ENCODE assay signal across 9 cellular contexts in the genomic region with DNA sequence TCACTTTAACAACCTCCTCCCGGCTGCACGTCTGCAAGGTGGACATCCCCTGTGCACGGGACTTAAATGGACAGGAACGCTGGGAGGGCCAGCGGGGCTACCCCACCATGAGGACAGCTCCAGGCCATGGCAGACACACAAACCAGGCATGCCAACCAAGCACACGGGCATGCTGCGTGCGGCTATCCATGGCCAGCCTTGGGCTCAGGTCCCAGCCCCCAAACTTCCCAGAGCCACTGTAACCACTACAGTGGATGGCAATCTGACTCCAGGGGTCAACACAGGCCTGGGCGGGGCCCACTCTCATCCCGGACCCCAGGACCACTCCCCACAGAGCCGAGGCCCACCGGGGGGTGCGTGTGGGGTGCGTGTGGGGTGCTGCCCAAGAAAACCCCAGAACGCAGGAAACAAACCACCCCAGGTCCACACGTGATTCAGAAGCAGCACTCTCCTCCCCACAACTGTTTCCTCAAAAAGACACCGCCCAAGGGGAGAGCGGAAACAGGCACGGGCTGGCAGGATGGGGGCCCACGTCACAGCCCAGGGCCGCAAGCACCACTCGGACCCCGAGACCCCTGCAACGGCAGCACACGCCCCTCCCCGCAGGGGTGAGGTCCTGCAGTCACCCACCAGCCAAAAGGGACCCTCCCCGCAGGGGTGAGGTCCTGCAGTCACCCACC. TPM values are rescaled to one million over a fixed set of nuclear protein-coding genes. Genes with fewer than 3 reads are reported as not detected.
A peak's percentile ranks its signal among the peaks of the same experiment; 100 is the strongest.
DNase-seq lines count a peak whose midpoint lies in the region; ATAC-seq, FAIRE-seq and TF ChIP-seq lines count a peak whose summit lies in the region.
"Had no signal": no experiment of that assay in that cellular context is flagged by ENCODE, and none has a peak within 500 bp of the region (broad histone marks: within the 10 kb centered on the region; RNA-seq: fewer than 3 reads in every experiment).

No MANE protein-coding gene starts in this region.

- H3K4me3 ChIP-seq in SJCRH30, result peak overlapping the region; percentile 57; the same call in 1 of the 2 replicates
- no peak overlapping the region for H3K4me3 ChIP-seq in colonic mucosa
- H3K4me3 ChIP-seq in pancreas, result no peak overlapping the region

- peak overlapping the region; percentile 51 to 85 for H3K9ac ChIP-seq in colonic mucosa (ENCODE audit: low read depth in 2 of 2, low read length in 2 of 2)

- H3K9me3 ChIP-seq in SJCRH30 (replicated peaks) (no peaks in the 10 kb centered on the region), colonic mucosa (no peaks in the 10 kb centered on the region), pancreas (no peaks in the 10 kb centered on the region)

- no peaks in the 10 kb centered on the region for H3K27me3 ChIP-seq in SJCRH30
- no peaks in the 10 kb centered on the region for H3K27me3 ChIP-seq in colonic mucosa
- H3K27me3 ChIP-seq in pancreas, result no peaks in the 10 kb centered on the region

- intact Hi-C loops in colonic mucosa (cut with DNase I) (no loop called here), pancreas (cut with DNase I) (no loop called here)

- no peak for TF ChIP-seq CTCF in colonic mucosa (IDR thresholded peaks at IDR 0.05)
- no peak for TF ChIP-seq CTCF in pancreas (IDR thresholded peaks at IDR 0.05)

- DNase-seq in GM19238 (ENCODE audit: insufficient read length, low spot score) (peak; percentile 68), SJCRH30 (no peak), colonic mucosa (no peak), pancreas (no peak), NCI-H2196 treated with DMSO at 0.1 percent for 48 hours (lab: John Stamatoyannopoulos, UW; ENCODE audit: unreplicated experiment) (no peak), COLO668 (lab: John Stamatoyannopoulos, UW; ENCODE audit: unreplicated experiment) (no peak), kidney tubule cell (ENCODE audit: low spot score) (no peak)
- DNase-seq: stimulated activated CD4-positive, alpha-beta T cell treated with anti-CD3 and anti-CD28 coated beads, Interleukin-1b, Interleukin-23, amount 100 ng/mL, for 48 hours had no signal

- no peaks in the 10 kb centered on the region for H3K36me3 ChIP-seq in SJCRH30
- H3K36me3 ChIP-seq in colonic mucosa, result no peaks in the 10 kb centered on the region
- H3K36me3 ChIP-seq in pancreas, result no peaks in the 10 kb centered on the region

- ATAC-seq in pancreas (no peak), HG02870 (IDR thresholded peaks at IDR 0.05; ENCODE audit: unreplicated experiment) (no peak)

- WGBS in pancreas, 2 donors, result 64 to 69% methylated on average over 26 to 27 of the region's 27 CpGs

- peaks cover 44% of the 10 kb centered on the region for H3K4me1 ChIP-seq in SJCRH30
- H3K4me1 ChIP-seq in colonic mucosa, result peaks cover 38% of the 10 kb centered on the region
- peaks cover 39 to 61% (median 44%) of the 10 kb centered on the region in 3 donors for H3K4me1 ChIP-seq in pancreas

- peak overlapping the region; percentile 75 for H3K27ac ChIP-seq in SJCRH30
- peak overlapping the region; percentile 47 for H3K27ac ChIP-seq in colonic mucosa
- peak overlapping the region in 3 of 4 donors; percentile 40 to 63 (median 46) for H3K27ac ChIP-seq in pancreas

- FAIRE-seq in pancreas (lab: Jason Lieb, UNC), result no peak

RNA-seq across cellular contexts. Expression of a gene that starts 7.4 kb away (rescaled TPM):
- 11.5 and 12.0 TPM in 2 replicates for total RNA-seq in SJCRH30 (2014; rRNA removed; shearing (Covaris generic))
- total RNA-seq in colonic mucosa (10 to 100 TPM; 64.6 to 81.2 TPM), pancreas (10 to 100 TPM; 17.4 to 56.5 (median 32.1) TPM)
- polyA plus RNA-seq in pancreas, result 10 to 100 TPM; 40.0 to 44.9 TPM
